Comparison of ENCODE assay signal across 9 cellular contexts in genomic region chr10:29470355-29470705, GRCh38.
DNase-seq lines count a peak whose midpoint lies in the region; ATAC-seq and FAIRE-seq lines count a peak whose summit lies in the region.
"Had no signal": no experiment of that assay in that cellular context is flagged by ENCODE, and none has a peak within 500 bp of the region (broad histone marks: within the 10 kb centered on the region; RNA-seq: fewer than 3 reads in every experiment).

No MANE protein-coding gene starts in this region.

- peaks cover 14% of the 10 kb centered on the region for H3K36me3 Mint-ChIP-seq in activated naive CD8-positive, alpha-beta T cell treated with anti-CD3 and anti-CD28 coated beads for 36 hours

- ATAC-seq in HG03108 (IDR thresholded peaks at IDR 0.05; ENCODE audit: unreplicated experiment), result no peak
- no peak for ATAC-seq in GM19397 (IDR thresholded peaks at IDR 0.05; ENCODE audit: unreplicated experiment)

- H3K27me3 Mint-ChIP-seq in activated naive CD8-positive, alpha-beta T cell treated with anti-CD3 and anti-CD28 coated beads for 36 hours, result no peaks in the 10 kb centered on the region

- H3K9me3 Mint-ChIP-seq in activated naive CD8-positive, alpha-beta T cell treated with anti-CD3 and anti-CD28 coated beads for 36 hours, result no peaks in the 10 kb centered on the region

- H3K4me1 Mint-ChIP-seq in activated naive CD8-positive, alpha-beta T cell treated with anti-CD3 and anti-CD28 coated beads for 36 hours, result peaks cover 10% of the 10 kb centered on the region

- no peak overlapping the region for H3K4me3 Mint-ChIP-seq in activated naive CD8-positive, alpha-beta T cell treated with anti-CD3 and anti-CD28 coated beads for 36 hours

- no peak overlapping the region for H3K27ac Mint-ChIP-seq in activated naive CD8-positive, alpha-beta T cell treated with anti-CD3 and anti-CD28 coated beads for 36 hours

- peak; percentile 82 for FAIRE-seq in urothelium cell line (lab: Jason Lieb, UNC)

- peak; percentile 31 for DNase-seq in stimulated activated CD4-positive, alpha-beta T cell treated with anti-CD3 and anti-CD28 coated beads, Interleukin-15, amount 100 ng/mL, for 24 hours
- no peak for DNase-seq in stimulated activated CD4-positive, alpha-beta T cell treated with anti-CD3 and anti-CD28 coated beads, Interleukin-1b, Interleukin-23, amount 100 ng/mL, for 48 hours
- DNase-seq in activated naive CD8-positive, alpha-beta T cell treated with anti-CD3 and anti-CD28 coated beads for 36 hours, result peak; percentile 32
- DNase-seq in iPS-NIHi7 (ENCODE audit: extremely low spot score), result peak; percentile 75
- DNase-seq in urothelium cell line (ENCODE audit: low spot score), result peak; percentile 28
- DNase-seq in AML-193 (lab: John Stamatoyannopoulos, UW), result no peak
- DNase-seq: activated gamma-delta T cell had no signal

Comparison
In these comparisons a context has a peak if more than half of its experiments do, and no peak if none do; other contexts are left out.
1. DNase-seq: peak in stimulated activated CD4-positive, alpha-beta T cell treated with anti-CD3 and anti-CD28 coated beads, Interleukin-15, amount 100 ng/mL, for 24 hours (single experiment), activated naive CD8-positive, alpha-beta T cell treated with anti-CD3 and anti-CD28 coated beads for 36 hours (single experiment), iPS-NIHi7 (single experiment) and urothelium cell line (single experiment); none in stimulated activated CD4-positive, alpha-beta T cell treated with anti-CD3 and anti-CD28 coated beads, Interleukin-1b, Interleukin-23, amount 100 ng/mL, for 48 hours (single experiment) and AML-193 (0 of 2).